In genomic region chr2:85578243-85579180, GRCh38 we compare ENCODE assay signal across 8 cellular contexts. TPM values are rescaled to one million over a fixed set of nuclear protein-coding genes. Genes with fewer than 3 reads are reported as not detected.
DNase-seq lines count a peak whose midpoint lies in the region; ATAC-seq and TF ChIP-seq lines count a peak whose summit lies in the region.

No MANE protein-coding gene starts in this region.

- H3K4me1 ChIP-seq in ascending aorta (no peaks in the 10 kb centered on the region), stomach (peaks cover 20 to 49% (median 36%) of the 10 kb centered on the region in 4 donors)

- H3K27me3 ChIP-seq in ascending aorta (no peaks in the 10 kb centered on the region), stomach (no peaks in the 10 kb centered on the region)

- POLR2A ChIA-PET in HEK293T (lab: Yijun Ruan, JAX), result interaction anchor here (0.6 to 3.0 kb wide), 10 partner anchors 14 to 137 kb away, joined by 3 to 14 read pairs (median 4); partner anchors contain the start of genes C2orf68 and RNF181

- TF ChIP-seq POLR2A in stomach (IDR thresholded peaks at IDR 0.05), result no peak

- ATAC-seq in left colon, result peak; percentile 54

- intact Hi-C loops in ascending aorta (cut with DNase I), result no loop called here
- intact Hi-C loops in left colon (cut with DNase I, micrococcal nuclease), result no loop called here
- intact Hi-C loops in stomach (cut with DNase I; ENCODE audit: low total_unique reads), result no loop called here

- H3K9me3 ChIP-seq in ascending aorta, result no peaks in the 10 kb centered on the region
- H3K9me3 ChIP-seq in stomach, result no peaks in the 10 kb centered on the region

- no peak overlapping the region for H3K27ac Mint-ChIP-seq in chondrocyte (ENCODE audit: unreplicated experiment)

- no peak for TF ChIP-seq EP300 in stomach (IDR thresholded peaks at IDR 0.05)

- peak overlapping the region; percentile 69 for H3K27ac ChIP-seq in 22Rv1
- H3K27ac ChIP-seq in ascending aorta, result peak overlapping the region; percentile 44 to 52
- H3K27ac ChIP-seq in stomach, result peak overlapping the region; percentile 68 to 91 (median 86)

- H3K4me3 ChIP-seq in LNCaP clone FGC (ENCODE audit: low read depth, low read length) (peak overlapping the region; percentile 59), ascending aorta (peak overlapping the region; percentile 24 to 39), stomach (peak overlapping the region; percentile 46 to 60 (median 51))

- H3K4me1 Mint-ChIP-seq in chondrocyte (ENCODE audit: low read depth), result peaks cover 20% of the 10 kb centered on the region

- H3K9me3 Mint-ChIP-seq in chondrocyte (ENCODE audit: low read depth), result no peaks in the 10 kb centered on the region

- H3K36me3 ChIP-seq in ascending aorta (no peaks in the 10 kb centered on the region), stomach (peaks cover 0 to 21% (median 8%) of the 10 kb centered on the region in 4 donors)

- WGBS in stomach, 5 donors, result 30 to 42% (median 32%) methylated on average over 18 to 19 of the region's 19 CpGs

- no peaks in the 10 kb centered on the region for H3K36me3 Mint-ChIP-seq in chondrocyte (ENCODE audit: low read depth)

- DNase-seq in GM19240 (ENCODE audit: insufficient read length, low spot score), result peak; percentile 25
- DNase-seq in LNCaP clone FGC (ENCODE audit: low read depth), result no peak
- DNase-seq in ascending aorta (ENCODE audit: low spot score in 2 of 2), result peak in 1 of 2 donors; percentile 75
- peak; percentile 63 to 64 for DNase-seq in left colon
- DNase-seq in stomach, result peak; percentile 63
- DNase-seq in chondrocyte (ENCODE audit: low spot score), result no peak
- no peak for DNase-seq in HEK293T (ENCODE audit: extremely low spot score)

- CTCF ChIA-PET in HEK293T (lab: Yijun Ruan, JAX), result interaction anchor here (0.6 to 1.1 kb wide), 2 partner anchors 21 to 27 kb away, joined by 3 read pairs; no protein-coding TSS in a partner anchor

- peaks cover 3% of the 10 kb centered on the region for H3K27me3 Mint-ChIP-seq in chondrocyte (ENCODE audit: low read depth)

- TF ChIP-seq CTCF in 22Rv1 (IDR thresholded peaks at IDR 0.05), result no peak
- TF ChIP-seq CTCF in LNCaP clone FGC (IDR thresholded peaks at IDR 0.05; ENCODE audit: control insufficient read depth, extremely low read depth, insufficient read depth), result no peak
- TF ChIP-seq CTCF in ascending aorta (IDR thresholded peaks at IDR 0.05), result no peak
- no peak for TF ChIP-seq CTCF in stomach (IDR thresholded peaks at IDR 0.05)
- no peak for TF ChIP-seq CTCF in chondrocyte (IDR thresholded peaks at IDR 0.05)

- no peak overlapping the region for H3K4me3 Mint-ChIP-seq in chondrocyte (ENCODE audit: unreplicated experiment)

TF ChIP-seq in HEK293T, 16 proteins besides CTCF, POLR2A, EP300 and RAD21:
- TF ChIP-seq TARDBP (IDR thresholded peaks at IDR 0.05), result no peak
- no peak for TF ChIP-seq SUZ12 (IDR thresholded peaks at IDR 0.05)
- no peak for TF ChIP-seq FOXA1 (IDR thresholded peaks at IDR 0.05)
- TF ChIP-seq FOXM1 (IDR thresholded peaks at IDR 0.05; ENCODE audit: borderline replicate concordance), result no peak
- TF ChIP-seq PKNOX1 (IDR thresholded peaks at IDR 0.05), result no peak
- no peak for TF ChIP-seq LEF1 (IDR thresholded peaks at IDR 0.05; ENCODE audit: borderline replicate concordance)
- no peak for TF ChIP-seq CTBP1 (IDR thresholded peaks at IDR 0.05; ENCODE audit: borderline replicate concordance)
- no peak for TF ChIP-seq NFRKB (IDR thresholded peaks at IDR 0.05)
TF ChIP-seq in HEK293T: peak in this region for 0.

RNA-seq across cellular contexts. Expression of gene VAMP8, which starts 1.1 kb away (rescaled TPM):
- total RNA-seq in ascending aorta (10.0 TPM), left colon (100 to 1,000 TPM; 268 to 282 TPM), stomach (100 to 1,000 TPM in 2 of 5 donors, 10 to 100 TPM in 1, 1 to 10 TPM in 1, not detected in 1; 2.2 to 191 (median 79.6) TPM), chondrocyte (1.6 to 2.4 TPM (median 2.1 TPM) in 3 replicates)
- polyA plus RNA-seq in stomach, result 100 to 1,000 TPM; 358 to 568 (median 435) TPM

RNA-seq across cellular contexts. Expression of gene VAMP5, which starts 5.7 kb away (rescaled TPM):
- total RNA-seq in ascending aorta (114 TPM), left colon (10 to 100 TPM; 20.1 to 20.4 TPM), stomach (10 to 100 TPM in 4 of 5 donors, 1 to 10 TPM in 1; 7.7 to 82.6 (median 29.5) TPM), chondrocyte (1.8 to 2.4 TPM in 2 of 3 replicates, not detected in the other)
- polyA plus RNA-seq in stomach, result 10 to 100 TPM; 87.7 to 95.1 (median 90.4) TPM

RNA-seq across cellular contexts. Expression of gene RNF181, which starts 17.0 kb away (rescaled TPM):
- total RNA-seq in ascending aorta (157 TPM), left colon (10 to 100 TPM; 78.8 to 84.2 TPM), stomach (100 to 1,000 TPM in 1 of 5 donors, 10 to 100 TPM in 3, not detected in 1; 11.3 to 143 (median 79.1) TPM), chondrocyte (76.3 to 93.9 TPM (median 89.4 TPM) in 3 replicates)
- 100 to 1,000 TPM; 217 to 272 (median 223) TPM for polyA plus RNA-seq in stomach

RNA-seq across cellular contexts. Expression of gene GGCX, which starts 17.2 kb away (rescaled TPM):
- total RNA-seq in ascending aorta (31.9 TPM), left colon (10 to 100 TPM; 25.1 to 27.8 TPM), stomach (10 to 100 TPM; 12.2 to 87.5 (median 19.6) TPM), chondrocyte (55.7 to 78.6 TPM (median 58.6 TPM) in 3 replicates)
- 10 to 100 TPM in 2 of 3 donors, 1 to 10 TPM in 1; 5.2 to 15.1 (median 14.9) TPM for polyA plus RNA-seq in stomach

RNA-seq across cellular contexts. Expression of gene TMEM150A, which starts 24.0 kb away (rescaled TPM):
- total RNA-seq in ascending aorta (26.7 TPM), left colon (10 to 100 TPM in 1 of 2 donors, 1 to 10 TPM in 1; 10.0 to 10.8 TPM), stomach (10 to 100 TPM in 3 of 5 donors, 1 to 10 TPM in 1, not detected in 1; 5.0 to 62.4 (median 24.9) TPM), chondrocyte (17.1 to 19.9 TPM (median 17.9 TPM) in 3 replicates)
- polyA plus RNA-seq in stomach, result 10 to 100 TPM; 15.9 to 27.8 (median 21.3) TPM

Comparison
In these comparisons a context has a peak if more than half of its experiments do, and no peak if none do; other contexts are left out.
1. DNase-seq: peak in GM19240 (single experiment), left colon (2 of 2) and stomach (single experiment); none in LNCaP clone FGC (single experiment), chondrocyte (single experiment) and HEK293T (single experiment).
2. Peak in every context shown above with its lines, with median percentiles within 50 percentile points of each other: H3K27ac ChIP-seq and H3K4me3 ChIP-seq.